ENCODE assay signal across 12 cellular contexts in the genomic region with DNA sequence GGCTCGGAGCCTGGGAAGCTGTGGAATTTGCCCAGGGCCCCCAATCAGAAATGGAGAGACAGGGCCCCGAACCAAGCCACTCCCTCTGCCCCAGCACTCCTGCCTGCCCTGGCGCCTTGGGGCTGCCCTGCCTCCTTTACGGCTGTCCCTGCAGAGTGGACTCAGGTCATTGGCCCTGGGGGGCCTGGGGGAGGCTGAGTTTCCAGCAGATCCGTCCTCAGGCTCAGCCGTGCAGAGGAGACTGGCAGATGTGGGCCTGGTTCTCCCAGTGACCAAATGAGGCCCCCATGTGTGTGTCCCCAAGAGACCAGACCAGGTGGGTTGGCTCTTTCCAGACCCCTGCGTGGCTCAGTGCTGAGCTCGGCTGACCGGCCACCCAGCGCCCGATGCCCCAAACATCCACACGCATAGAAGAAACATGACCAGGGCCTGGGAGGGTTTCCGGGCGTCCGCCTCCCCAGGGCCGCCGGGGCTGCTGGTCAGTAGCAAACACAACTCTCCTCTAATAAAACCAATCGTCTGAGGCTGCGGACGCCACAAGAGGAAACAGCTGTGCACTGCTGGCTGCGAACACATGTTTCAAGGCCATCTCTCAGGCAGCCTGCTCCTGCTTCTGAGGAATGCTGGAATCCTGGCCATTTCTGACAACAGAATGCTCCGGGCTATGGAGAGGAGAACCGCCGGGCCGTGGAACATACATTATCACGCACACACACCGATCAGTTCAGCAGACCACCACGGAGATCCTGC. TPM values are rescaled to one million over a fixed set of nuclear protein-coding genes. Genes with fewer than 3 reads are reported as not detected.
DNase-seq lines count a peak whose midpoint lies in the region; ATAC-seq, FAIRE-seq and TF ChIP-seq lines count a peak whose summit lies in the region.
"Had no signal": no experiment of that assay in that cellular context is flagged by ENCODE, and none has a peak within 500 bp of the region (broad histone marks: within the 10 kb centered on the region; RNA-seq: fewer than 3 reads in every experiment).

No MANE protein-coding gene starts in this region.

- H3K9me3 Mint-ChIP-seq in CD8-positive, alpha-beta memory T cell, result peaks cover 0 to 11% (median 2%) of the 10 kb centered on the region in 5 donors

- intact Hi-C loops in body of pancreas (cut with DNase I) (no loop called here), kidney (cut with DNase I) (no loop called here)

- H3K27ac Mint-ChIP-seq in CD8-positive, alpha-beta memory T cell, result no peak overlapping the region
- H3K27ac Mint-ChIP-seq: T-helper 1 cell treated with Interleukin-12 subunit alpha and Interleukin-12 subunit beta and Interleukin-4 antibody, amounts not matched to agents 30 μg/mL and 1 μg/mL, for 36 hours had no signal

- no peak for FAIRE-seq in kidney (lab: Jason Lieb, UNC)

- H3K36me3 ChIP-seq in H7 (replicated peaks; ENCODE audit: control insufficient read depth, insufficient read depth, low read length), result no peaks in the 10 kb centered on the region
- H3K36me3 ChIP-seq in body of pancreas (replicated peaks in 1 of 2; ENCODE audit: insufficient read depth in 1 of 2, low read depth in 2 of 2), result no peaks in the 10 kb centered on the region
- no peaks in the 10 kb centered on the region for H3K36me3 ChIP-seq in kidney (ENCODE audit: control insufficient read depth in 1 of 2, insufficient read depth in 2 of 2, low read length in 2 of 2)
- no peaks in the 10 kb centered on the region for H3K36me3 ChIP-seq in skeletal muscle satellite cell (ENCODE audit: insufficient read depth, low read length)
- no peaks in the 10 kb centered on the region for H3K36me3 ChIP-seq in CD8-positive, alpha-beta memory T cell (ENCODE audit: insufficient read depth, low read length)

- no peak overlapping the region for H3K9ac ChIP-seq in kidney (ENCODE audit: low read length in 2 of 2)
- H3K9ac ChIP-seq in skeletal muscle satellite cell (ENCODE audit: low read depth, low read length), result peak overlapping the region; percentile 20

- no peaks in the 10 kb centered on the region for H3K36me3 Mint-ChIP-seq in CD8-positive, alpha-beta memory T cell

- H3K4me1 ChIP-seq in body of pancreas (peaks cover 17% of the 10 kb centered on the region), kidney (ENCODE audit: control insufficient read depth in 1 of 2, insufficient read depth in 1 of 2, low read depth in 1 of 2, low read length in 2 of 2) (peaks cover 0 to 21% of the 10 kb centered on the region in 2 donors), skeletal muscle satellite cell (ENCODE audit: control insufficient read depth, insufficient read depth, low read length) (peaks cover 62% of the 10 kb centered on the region)
- no peaks in the 10 kb centered on the region for H3K4me1 ChIP-seq in CD8-positive, alpha-beta memory T cell (ENCODE audit: insufficient read depth, low read length)

- no peak for TF ChIP-seq POLR2A in body of pancreas (IDR thresholded peaks at IDR 0.05)

- ATAC-seq in body of pancreas, result no peak
- no peak for ATAC-seq in GM19023 (IDR thresholded peaks at IDR 0.05; ENCODE audit: unreplicated experiment)
- ATAC-seq in HG02678 (IDR thresholded peaks at IDR 0.05; ENCODE audit: unreplicated experiment), result no peak
- ATAC-seq: stimulated activated naive B cell treated with anti-CD40 and anti-IgM and Interleukin-4, amounts not matched to agents 10 μg/mL and 1 μg/mL and 100 μg/mL, for 72 hours had no signal

- DNase-seq in H7 (peak; percentile 59), body of pancreas (peak in 3 of 4 donors; percentile 36 to 42 (median 39)), kidney (peak; percentile 84)
- no peak for DNase-seq in CD8-positive, alpha-beta memory T cell
- DNase-seq: MV-4-11; NCI-H510A treated with DMSO at 0.1 percent for 48 hours; stimulated activated CD4-positive, alpha-beta T cell treated with anti-CD3 and anti-CD28 coated beads, Interleukin-15, amount 100 ng/mL, for 24 hours; stimulated activated naive B cell treated with anti-CD40 and anti-IgM and Interleukin-4, amounts not matched to agents 10 μg/mL and 1 μg/mL and 100 μg/mL, for 72 hours had no signal

- POLR2A ChIA-PET in CD8-positive, alpha-beta memory T cell (lab: Charles Lee), result no interaction called here

- H3K27me3 Mint-ChIP-seq in CD8-positive, alpha-beta memory T cell, result peaks cover 0 to 3% of the 10 kb centered on the region in 2 donors

- H3K4me3 Mint-ChIP-seq in CD8-positive, alpha-beta memory T cell, result no peak overlapping the region
- H3K4me3 Mint-ChIP-seq: stimulated activated naive B cell treated with anti-CD40 and anti-IgM and Interleukin-4, amounts not matched to agents 10 μg/mL and 1 μg/mL and 100 μg/mL, for 72 hours; T-helper 1 cell treated with Interleukin-12 subunit alpha and Interleukin-12 subunit beta and Interleukin-4 antibody, amounts not matched to agents 30 μg/mL and 1 μg/mL, for 36 hours had no signal

- WGBS in body of pancreas, 2 donors, result 56 to 60% methylated on average over 2 to 28 of the region's 28 CpGs

- CTCF ChIA-PET in CD8-positive, alpha-beta memory T cell (lab: Charles Lee), result no interaction called here

- no peak overlapping the region for H3K4me3 ChIP-seq in H7 (ENCODE audit: insufficient read depth, low read depth, low read length)
- no peak overlapping the region for H3K4me3 ChIP-seq in body of pancreas
- no peak overlapping the region for H3K4me3 ChIP-seq in kidney (ENCODE audit: low read length in 2 of 2)
- H3K4me3 ChIP-seq in skeletal muscle satellite cell (ENCODE audit: low read length), result no peak overlapping the region
- H3K4me3 ChIP-seq in CD8-positive, alpha-beta memory T cell (ENCODE audit: low read length), result no peak overlapping the region

- H3K27ac ChIP-seq in body of pancreas (no peak overlapping the region), kidney (ENCODE audit: low read depth in 2 of 2, low read length in 2 of 2) (no peak overlapping the region)
- H3K27ac ChIP-seq in CD8-positive, alpha-beta memory T cell (ENCODE audit: low read depth, low read length), result no peak overlapping the region

- H3K9me3 ChIP-seq in body of pancreas (no peaks in the 10 kb centered on the region), kidney (ENCODE audit: control insufficient read depth in 1 of 2, low read length in 2 of 2) (no peaks in the 10 kb centered on the region), skeletal muscle satellite cell (replicated peaks; ENCODE audit: low read length) (no peaks in the 10 kb centered on the region)
- no peaks in the 10 kb centered on the region for H3K9me3 ChIP-seq in CD8-positive, alpha-beta memory T cell (ENCODE audit: low read length)

- peaks cover 3 to 12% (median 5%) of the 10 kb centered on the region in 3 donors for H3K4me1 Mint-ChIP-seq in CD8-positive, alpha-beta memory T cell

- no peak for TF ChIP-seq CTCF in body of pancreas (IDR thresholded peaks at IDR 0.05)
- TF ChIP-seq CTCF in kidney (IDR thresholded peaks at IDR 0.05; ENCODE audit: borderline replicate concordance, extremely low read depth, insufficient read depth), result no peak

- H3K27me3 ChIP-seq in H7 (ENCODE audit: control insufficient read depth, insufficient read depth, low read length), result no peaks in the 10 kb centered on the region
- H3K27me3 ChIP-seq in body of pancreas, result no peaks in the 10 kb centered on the region
- H3K27me3 ChIP-seq in skeletal muscle satellite cell (ENCODE audit: control insufficient read depth, insufficient read depth, low read length), result peaks cover 4% of the 10 kb centered on the region
- no peaks in the 10 kb centered on the region for H3K27me3 ChIP-seq in CD8-positive, alpha-beta memory T cell (ENCODE audit: insufficient read depth, low read length, poor library complexity, severe bottlenecking)

- peak overlapping the region; percentile 46 for H3K4me2 ChIP-seq in skeletal muscle satellite cell (ENCODE audit: low read length)

RNA-seq across cellular contexts. Expression of a gene that starts 54.8 kb away (rescaled TPM):
- total RNA-seq in H7 (2014; rRNA removed; shearing (Covaris generic)), result 149 and 202 TPM in 2 replicates
- 10 to 100 TPM; 58.6 to 59.3 TPM for total RNA-seq in body of pancreas
- total RNA-seq in kidney, result 53.0 TPM
- 14.1 TPM for polyA plus RNA-seq in kidney (ENCODE audit: insufficient read depth, low read depth, low replicate concordance)
- total RNA-seq in skeletal muscle satellite cell (2012; rRNA removed), result 4.1 and 16.2 TPM in 2 replicates
- total RNA-seq in CD8-positive, alpha-beta memory T cell, result 10 to 100 TPM; 11.6 to 11.9 TPM
- polyA plus RNA-seq in CD8-positive, alpha-beta memory T cell, result 0.68 TPM

Comparison
In these comparisons a context has a peak if more than half of its experiments do, and no peak if none do; other contexts are left out.
1. DNase-seq: peak in H7 (single experiment), body of pancreas (3 of 4) and kidney (single experiment); none in CD8-positive, alpha-beta memory T cell (0 of 5).